34 cellular contexts compared by ENCODE assay signal in genomic region chr11:66978717-66979116, GRCh38. TPM values are rescaled to one million over a fixed set of nuclear protein-coding genes. Genes with fewer than 3 reads are reported as not detected.
"Had no signal": no experiment of that assay in that cellular context is flagged by ENCODE, and none has a peak within 500 bp of the region (broad histone marks: within the 10 kb centered on the region; RNA-seq: fewer than 3 reads in every experiment).

No MANE protein-coding gene starts in this region.

- H3K36me3 ChIP-seq: colonic mucosa, esophagus squamous epithelium, gastrocnemius medialis, heart right ventricle, left lung, lower lobe of right lung had no signal

- H3K27ac ChIP-seq: colonic mucosa, epithelial cell of prostate, esophagus squamous epithelium, gastrocnemius medialis, heart right ventricle, left lung, lower lobe of right lung had no signal

- H3K9me3 Mint-ChIP-seq: effector memory CD8-positive, alpha-beta T cell; mesothelial cell of epicardium had no signal

- DNase-seq: colonic mucosa; cortex of kidney; effector CD8-positive, alpha-beta T cell; effector memory CD8-positive, alpha-beta T cell; endodermal cell; erythroblast; esophagus squamous epithelium; foreskin fibroblast; foreskin melanocyte; gastrocnemius medialis; glutamatergic neuron; head of caudate nucleus; heart right ventricle; hippocampal formation; left cardiac atrium; left lung; left ventricle myocardium superior; lower lobe of right lung; mesenchymal stem cell; mucosa of descending colon; naive B cell had no signal

- H3K36me3 Mint-ChIP-seq: mesothelial cell of epicardium, naive B cell had no signal

- FAIRE-seq: endometrium, islet of Langerhans, keratinocyte had no signal

- H3K4me3 ChIP-seq: colonic mucosa, esophagus squamous epithelium, gastrocnemius medialis, heart right ventricle, left lung, lower lobe of right lung, mucosa of descending colon had no signal

- ATAC-seq: effector memory CD8-positive, alpha-beta T cell; esophagus mucosa; gastrocnemius medialis; heart right ventricle; left cardiac atrium; left lung; left ventricle myocardium superior; lower lobe of right lung; mucosa of descending colon had no signal

- H3K9me3 ChIP-seq: colonic mucosa, gastrocnemius medialis had no signal

- H3K27ac Mint-ChIP-seq: dendritic cell treated with granulocyte-macrophage colony-stimulating factor and Interleukin-4, amounts not matched to agents 40 ng/mL and 50 ng/mL, for 4 days; effector memory CD8-positive, alpha-beta T cell; endodermal cell; mesothelial cell of epicardium had no signal

- H3K27me3 ChIP-seq: colonic mucosa, esophagus squamous epithelium, gastrocnemius medialis, heart right ventricle had no signal

- H3K4me3 Mint-ChIP-seq: dendritic cell treated with granulocyte-macrophage colony-stimulating factor and Interleukin-4, amounts not matched to agents 40 ng/mL and 50 ng/mL, for 4 days; effector memory CD8-positive, alpha-beta T cell; endodermal cell; mesothelial cell of epicardium; naive B cell had no signal

RNA-seq across cellular contexts. Expression of gene C11orf86, which starts 3.6 kb away (rescaled TPM):
- total RNA-seq: dermis microvascular lymphatic vessel endothelial cell, endodermal cell, esophagus mucosa, esophagus squamous epithelium, gastrocnemius medialis, glomerular endothelial cell, heart right ventricle, kidney epithelial cell, left cardiac atrium, left lung, left ventricle myocardium superior, lower leg skin, lower lobe of right lung, lung microvascular endothelial cell, mesothelial cell of epicardium, myocyte had no signal
- polyA plus RNA-seq: heart right ventricle, keratinocyte had no signal

RNA-seq across cellular contexts. Expression of gene SYT12, which starts 44.2 kb away (rescaled TPM):
- total RNA-seq: lower lobe of right lung, myocyte had no signal
